ENCODE assay signal across 8 cellular contexts in genomic region chr18:50307400-50307737, GRCh38. TPM values are rescaled to one million over a fixed set of nuclear protein-coding genes. Genes with fewer than 3 reads are reported as not detected.
A peak's percentile ranks its signal among the peaks of the same experiment; 100 is the strongest.
DNase-seq lines count a peak whose midpoint lies in the region; ATAC-seq and TF ChIP-seq lines count a peak whose summit lies in the region.

No MANE protein-coding gene starts in this region.

- TF ChIP-seq CTCF in AG10803 (conservative IDR thresholded peaks at IDR 0.05; ENCODE audit: low read length) = no peak

- peaks cover 18% of the 10 kb centered on the region for H3K27me3 ChIP-seq in HUES48 (ENCODE audit: control insufficient read depth, insufficient read depth, low read length)
- peaks cover 5% of the 10 kb centered on the region for H3K27me3 ChIP-seq in muscle layer of duodenum (ENCODE audit: low read depth, low read length)

- H3K36me3 ChIP-seq in HUES48 (ENCODE audit: control insufficient read depth, insufficient read depth, low read length) = no peaks in the 10 kb centered on the region
- no peaks in the 10 kb centered on the region for H3K36me3 ChIP-seq in muscle layer of duodenum (ENCODE audit: control insufficient read depth in 1 of 2, insufficient read depth in 2 of 2, low read length in 2 of 2)

- no peak for DNase-seq in AG10803 (ENCODE audit: low read depth)
- DNase-seq in central memory CD8-positive, alpha-beta T cell (ENCODE audit: low spot score in 2 of 2) = no peak
- DNase-seq in SIG-M5 (lab: John Stamatoyannopoulos, UW) = no peak
- DNase-seq in SIG-M5 treated with dmso at 0.1 percent for 504 hours (lab: John Stamatoyannopoulos, UW; ENCODE audit: unreplicated experiment) = no peak
- no peak for DNase-seq in posterior vena cava (ENCODE audit: low spot score)

- peak overlapping the region; percentile 81 for H3K4me3 Mint-ChIP-seq in central memory CD8-positive, alpha-beta T cell

- H3K27ac Mint-ChIP-seq in central memory CD8-positive, alpha-beta T cell (ENCODE audit: low read depth) = peak overlapping the region; percentile 52

- no peaks in the 10 kb centered on the region for H3K9me3 Mint-ChIP-seq in central memory CD8-positive, alpha-beta T cell

- peaks cover 46% of the 10 kb centered on the region for H3K27me3 Mint-ChIP-seq in central memory CD8-positive, alpha-beta T cell

- no peak overlapping the region for H3K27ac ChIP-seq in HUES48 (ENCODE audit: low read depth, low read length)
- no peak overlapping the region for H3K27ac ChIP-seq in muscle layer of duodenum (ENCODE audit: low read length)

- ATAC-seq in central memory CD8-positive, alpha-beta T cell (replicated peaks; ENCODE audit: extremely low read depth, poor library complexity, severe bottlenecking) = peak; percentile 13
- no peak for ATAC-seq in HG03378 (IDR thresholded peaks at IDR 0.05; ENCODE audit: unreplicated experiment)

- H3K9me3 ChIP-seq in HUES48 (ENCODE audit: control insufficient read depth, insufficient read depth, low read length) = no peaks in the 10 kb centered on the region
- H3K9me3 ChIP-seq in muscle layer of duodenum (ENCODE audit: control insufficient read depth in 1 of 2, low read length in 2 of 2) = no peaks in the 10 kb centered on the region

- intact Hi-C loops in posterior vena cava (cut with DNase I) = no loop called here

- H3K4me1 ChIP-seq in HUES48 (ENCODE audit: control insufficient read depth, insufficient read depth, low read length) = no peaks in the 10 kb centered on the region
- H3K4me1 ChIP-seq in muscle layer of duodenum (ENCODE audit: control insufficient read depth in 1 of 2, insufficient read depth in 2 of 2, low read length in 2 of 2) = peaks cover 3 to 13% of the 10 kb centered on the region in 2 donors

- no peak overlapping the region for H3K9ac ChIP-seq in HUES48 (ENCODE audit: low read depth, low read length)

- H3K36me3 Mint-ChIP-seq in central memory CD8-positive, alpha-beta T cell (ENCODE audit: insufficient read depth) = peaks cover 5% of the 10 kb centered on the region

- peaks cover 13% of the 10 kb centered on the region for H3K4me1 Mint-ChIP-seq in central memory CD8-positive, alpha-beta T cell

- H3K4me3 ChIP-seq in AG10803 (ENCODE audit: low read length) (peak overlapping the region; percentile 58), HUES48 (ENCODE audit: low read depth, low read length) (peak overlapping the region; percentile 72), muscle layer of duodenum (ENCODE audit: low read depth in 1 of 2, low read length in 2 of 2) (peak overlapping the region; percentile 45 to 67)

RNA-seq across cellular contexts. Expression of gene CXXC1, which starts 19.9 kb away (rescaled TPM):
- 10 to 100 TPM; 35.7 to 55.2 TPM for total RNA-seq in posterior vena cava

RNA-seq across cellular contexts. Expression of gene MBD1, which starts 26.0 kb away (rescaled TPM):
- total RNA-seq in posterior vena cava = 10 to 100 TPM; 42.2 to 48.6 TPM

RNA-seq across cellular contexts. Expression of gene CFAP53, which starts 41.1 kb away (rescaled TPM):
- total RNA-seq in posterior vena cava = not detected
